In the genomic region with DNA sequence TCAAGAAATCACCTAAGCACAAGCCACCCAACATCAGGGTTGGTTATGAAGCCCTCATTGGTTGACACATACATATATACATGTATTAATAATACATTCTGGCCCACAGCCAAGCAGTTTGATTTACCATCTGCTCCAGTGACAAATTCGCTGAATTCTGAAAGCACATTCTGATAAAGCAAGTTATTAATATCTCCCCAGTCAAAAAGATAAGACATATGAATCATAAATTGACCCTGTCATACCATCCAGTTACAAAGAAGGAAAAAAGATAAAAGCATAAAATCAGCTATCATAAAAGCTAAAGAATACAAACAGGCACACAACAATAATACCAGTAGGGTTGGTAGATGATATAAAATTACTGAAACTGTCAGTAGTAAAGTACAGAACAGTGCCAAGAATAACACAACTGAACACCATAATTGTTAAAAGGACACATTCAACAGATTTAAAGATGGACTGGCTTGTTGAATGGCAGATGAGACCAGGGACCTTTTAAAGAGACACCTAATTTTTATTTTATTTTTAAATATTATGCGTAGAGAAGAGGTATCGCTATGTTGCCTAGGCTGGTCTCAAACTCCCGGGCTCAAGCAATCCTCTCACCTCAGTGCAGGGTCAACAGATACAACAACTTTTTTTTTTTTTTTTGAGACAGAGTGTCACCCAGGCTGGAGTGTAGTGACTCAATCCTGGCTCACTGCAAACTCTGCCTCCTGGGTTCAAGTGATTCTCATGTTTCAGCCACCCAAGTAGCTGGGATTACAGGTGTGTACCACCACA, we compare ENCODE assay signal across 9 cellular contexts. TPM values are rescaled to one million over a fixed set of nuclear protein-coding genes. Genes with fewer than 3 reads are reported as not detected.
DNase-seq lines count a peak whose midpoint lies in the region; ATAC-seq and TF ChIP-seq lines count a peak whose summit lies in the region.
"Had no signal": no experiment of that assay in that cellular context is flagged by ENCODE, and none has a peak within 500 bp of the region (broad histone marks: within the 10 kb centered on the region; RNA-seq: fewer than 3 reads in every experiment).

No MANE protein-coding gene starts in this region.

- 86% methylated on average over 3 of the region's 4 CpGs for WGBS in mammary epithelial cell (ENCODE audit: low coverage, missing lambda C conversion rate)

- H3K27ac Mint-ChIP-seq in activated CD4-positive, alpha-beta T cell treated with anti-CD3 and anti-CD28 coated beads for 36 hours, result peak overlapping the region; percentile 67

- H3K9me3 Mint-ChIP-seq in activated CD4-positive, alpha-beta T cell treated with anti-CD3 and anti-CD28 coated beads for 36 hours (ENCODE audit: low read depth), result peaks cover 5% of the 10 kb centered on the region

- dilution Hi-C loops in mammary epithelial cell (cut with HindIII; ENCODE audit: low sequenced_read_pairs), result no loop called here

- TF ChIP-seq CTCF in mammary epithelial cell (conservative IDR thresholded peaks at IDR 0.05 in 1 of 2, IDR thresholded peaks at IDR 0.05 in 1 of 2; ENCODE audit: extremely low read depth in 1 of 2, insufficient read depth in 1 of 2, low read depth in 1 of 2, low read length in 2 of 2), result no peak

- ATAC-seq in activated CD4-positive, alpha-beta T cell treated with anti-CD3 and anti-CD28 coated beads for 36 hours, result peak; percentile 92
- ATAC-seq in GM19035 (IDR thresholded peaks at IDR 0.05; ENCODE audit: unreplicated experiment) (no peak), GM18498 (IDR thresholded peaks at IDR 0.05; ENCODE audit: unreplicated experiment) (no peak)

- intact Hi-C loops in activated CD4-positive, alpha-beta T cell treated with anti-CD3 and anti-CD28 coated beads for 36 hours (cut with DNase I, micrococcal nuclease), result loop anchor here (1.0 to 5.0 kb wide), 4 partner anchors 8 to 155 kb away; a partner anchor contains a TSS
- intact Hi-C loops in mammary epithelial cell (cut with micrococcal nuclease), result no loop called here

- peaks cover 79% of the 10 kb centered on the region for H3K79me2 ChIP-seq in mammary epithelial cell (ENCODE audit: insufficient read depth, low read length)

- CTCF ChIA-PET in activated CD4-positive, alpha-beta T cell treated with anti-CD3 and anti-CD28 coated beads for 36 hours (lab: Charles Lee), result interaction anchor here (0.5 to 2.0 kb wide), 8 partner anchors 9 to 785 kb away, joined by 3 to 6 read pairs (median 4); no protein-coding TSS in a partner anchor
- CTCF ChIA-PET in mammary epithelial cell (lab: Charles Lee; ENCODE audit: low non-redundant PET), result no interaction called here

- H3K27me3 Mint-ChIP-seq in activated CD4-positive, alpha-beta T cell treated with anti-CD3 and anti-CD28 coated beads for 36 hours, result no peaks in the 10 kb centered on the region

- POLR2A ChIA-PET in activated CD4-positive, alpha-beta T cell treated with anti-CD3 and anti-CD28 coated beads for 36 hours (lab: Charles Lee), result interaction anchor here (1.2 kb wide), 1 partner anchor 83 kb away, joined by 3 read pairs; a partner anchor contains a TSS

- in situ Hi-C loops in mammary epithelial cell (cut with MboI; ENCODE audit: low sequenced_read_pairs in 2 of 2), result no loop called here

- no peak overlapping the region for H2AFZ ChIP-seq in mammary epithelial cell (ENCODE audit: low read depth, low read length)

- peaks cover 6% of the 10 kb centered on the region for H3K9me3 ChIP-seq in mammary epithelial cell (replicated peaks; ENCODE audit: insufficient read depth, low read length)

- H3K4me2 ChIP-seq in mammary epithelial cell (ENCODE audit: insufficient read depth, low read depth, low read length), result no peak overlapping the region

- no peak overlapping the region for H3K4me3 Mint-ChIP-seq in activated CD4-positive, alpha-beta T cell treated with anti-CD3 and anti-CD28 coated beads for 36 hours

- peaks cover 49% of the 10 kb centered on the region for H3K4me1 Mint-ChIP-seq in activated CD4-positive, alpha-beta T cell treated with anti-CD3 and anti-CD28 coated beads for 36 hours

- no peak overlapping the region for H3K27ac ChIP-seq in mammary epithelial cell (ENCODE audit: insufficient read depth, low read depth, low read length)

- BruUV-seq in mammary epithelial cell (replicated peaks; lab: Mats Ljungman, UMichigan), result no TSS peak

- DNase-seq in activated CD4-positive, alpha-beta T cell treated with anti-CD3 and anti-CD28 coated beads for 36 hours, result peak; percentile 64
- DNase-seq in activated CD4-positive, alpha-beta T cell treated with anti-CD3 and anti-CD28 coated beads, Interleukin-2, amount 50 U/mL, for 4 hours, result no peak
- peak; percentile 71 for DNase-seq in NCI-H1694 treated with DMSO at 0.1 percent for 48 hours (lab: John Stamatoyannopoulos, UW)
- peak; percentile 51 for DNase-seq in mammary epithelial cell
- peak; percentile 13 for DNase-seq in stimulated activated CD4-positive, alpha-beta T cell treated with anti-CD3 and anti-CD28 coated beads, Interleukin-2, amount 100 ng/mL, for 4 hours (ENCODE audit: low read depth)
- no peak for DNase-seq in SIG-M5 (lab: John Stamatoyannopoulos, UW)

- H3K27me3 ChIP-seq in mammary epithelial cell (ENCODE audit: insufficient read depth, low read length), result no peaks in the 10 kb centered on the region
- H3K27me3 ChIP-seq: BLaER1 treated with 17β-estradiol and CSF1 and Interleukin-3, amounts not matched to agents 10 nM and 100 nM had no signal

- H3K36me3 Mint-ChIP-seq in activated CD4-positive, alpha-beta T cell treated with anti-CD3 and anti-CD28 coated beads for 36 hours (ENCODE audit: low read depth), result peaks cover 54% of the 10 kb centered on the region

- no peak overlapping the region for H3K4me3 ChIP-seq in mammary epithelial cell (replicated peaks in 1 of 3; ENCODE audit: insufficient read depth in 1 of 3, low read depth in 2 of 3, low read length in 3 of 3)
- H3K4me3 ChIP-seq: BLaER1 treated with 17β-estradiol and CSF1 and Interleukin-3, amounts not matched to agents 10 nM and 100 nM had no signal

- no peaks in the 10 kb centered on the region for H3K36me3 ChIP-seq in mammary epithelial cell (ENCODE audit: insufficient read depth, low read length)

- H3K9ac ChIP-seq in mammary epithelial cell (ENCODE audit: insufficient read depth, low read length), result no peak overlapping the region

- no peaks in the 10 kb centered on the region for H4K20me1 ChIP-seq in mammary epithelial cell (ENCODE audit: insufficient read depth, low read length)

- peaks cover 5% of the 10 kb centered on the region for H3K4me1 ChIP-seq in mammary epithelial cell (ENCODE audit: insufficient read depth, low read length)

RNA-seq across cellular contexts. Expression of a gene that starts 7.7 kb away (rescaled TPM):
- total RNA-seq in activated CD4-positive, alpha-beta T cell treated with anti-CD3 and anti-CD28 coated beads for 36 hours, result 10 to 100 TPM; 36.2 to 36.3 TPM
- total RNA-seq in mammary epithelial cell, result 10 to 100 TPM; 16.2 to 21.5 TPM
- polyA plus RNA-seq in mammary epithelial cell, result 6.4 TPM
- 13.6 TPM for polyA minus RNA-seq in mammary epithelial cell

Comparison
In these comparisons a context has a peak if more than half of its experiments do, and no peak if none do; other contexts are left out.
1. DNase-seq: peak in activated CD4-positive, alpha-beta T cell treated with anti-CD3 and anti-CD28 coated beads for 36 hours (single experiment), NCI-H1694 treated with DMSO at 0.1 percent for 48 hours (single experiment), mammary epithelial cell (single experiment) and stimulated activated CD4-positive, alpha-beta T cell treated with anti-CD3 and anti-CD28 coated beads, Interleukin-2, amount 100 ng/mL, for 4 hours (single experiment); none in activated CD4-positive, alpha-beta T cell treated with anti-CD3 and anti-CD28 coated beads, Interleukin-2, amount 50 U/mL, for 4 hours (0 of 2) and SIG-M5 (single experiment).